23 cellular contexts compared by ENCODE assay signal in the genomic region with DNA sequence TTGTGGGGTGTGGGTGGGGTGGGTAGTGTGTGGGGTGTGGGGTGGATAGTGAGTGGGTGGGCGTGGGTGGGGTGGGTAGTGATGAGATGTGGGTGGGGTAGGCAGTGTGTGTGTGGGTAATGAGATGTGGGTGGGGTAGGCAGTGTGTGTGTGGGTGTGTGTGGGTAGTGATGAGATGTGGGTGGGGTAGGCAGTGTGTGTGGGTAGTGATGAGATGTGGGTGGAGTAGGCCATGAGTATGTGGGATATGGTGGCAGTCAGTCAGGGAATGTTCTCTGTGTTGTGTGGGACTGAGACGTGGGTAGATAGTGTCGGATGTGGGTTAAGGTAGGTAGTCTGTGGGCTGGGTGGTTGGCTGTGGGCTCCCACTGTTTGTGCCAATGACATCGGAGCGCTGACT.
"Had no signal": no experiment of that assay in that cellular context is flagged by ENCODE, and none has a peak within 500 bp of the region (broad histone marks: within the 10 kb centered on the region; RNA-seq: fewer than 3 reads in every experiment).

No MANE protein-coding gene starts in this region.

- DNase-seq: cerebellar nuclear complex; cortex of kidney; effector memory CD8-positive, alpha-beta T cell; foreskin fibroblast; gastrocnemius medialis; mesenchymal stem cell; mucosa of descending colon; naive B cell; nucleus accumbens; posterior cingulate gyrus; psoas muscle; right cardiac atrium; spleen; stimulated activated CD4-positive, alpha-beta T cell treated with anti-CD3 and anti-CD28 coated beads, Interleukin-4, amount 100 ng/mL, for 4 hours; stimulated activated naive CD4-positive, alpha-beta T cell; substantia nigra; testis; tibial artery had no signal

- H3K36me3 ChIP-seq: gastrocnemius medialis, neural progenitor cell, spleen, tibial artery had no signal

- H3K4me1 ChIP-seq: spleen, testis, tibial artery had no signal

- H3K27ac Mint-ChIP-seq: effector memory CD8-positive, alpha-beta T cell; mesothelial cell of epicardium; naive B cell; nephron; neural progenitor cell; type B pancreatic cell had no signal

- H3K27ac ChIP-seq: gastrocnemius medialis, neural progenitor cell, psoas muscle, skin epidermis, spleen, testis, tibial artery had no signal

- H3K9me3 ChIP-seq: gastrocnemius medialis, mucosa of descending colon, psoas muscle, spleen, testis, tibial artery had no signal

- H3K4me3 ChIP-seq: gastrocnemius medialis, mucosa of descending colon, neural progenitor cell, psoas muscle, skin epidermis, spleen, testis, tibial artery had no signal

- H3K4me3 Mint-ChIP-seq: effector memory CD8-positive, alpha-beta T cell; mesothelial cell of epicardium; naive B cell; nephron; neural progenitor cell; type B pancreatic cell had no signal

- H3K27me3 ChIP-seq: gastrocnemius medialis, testis, tibial artery had no signal

- H3K9me3 Mint-ChIP-seq: effector memory CD8-positive, alpha-beta T cell; mesothelial cell of epicardium; naive B cell; nephron; neural progenitor cell; type B pancreatic cell had no signal

- ATAC-seq: effector memory CD8-positive, alpha-beta T cell; gastrocnemius medialis; mucosa of descending colon; psoas muscle; right cardiac atrium had no signal

- H3K4me1 Mint-ChIP-seq: mesothelial cell of epicardium had no signal

- H3K36me3 Mint-ChIP-seq: mesothelial cell of epicardium, naive B cell, neural progenitor cell, type B pancreatic cell had no signal
